ENCODE assay signal across 10 cellular contexts in the genomic region with DNA sequence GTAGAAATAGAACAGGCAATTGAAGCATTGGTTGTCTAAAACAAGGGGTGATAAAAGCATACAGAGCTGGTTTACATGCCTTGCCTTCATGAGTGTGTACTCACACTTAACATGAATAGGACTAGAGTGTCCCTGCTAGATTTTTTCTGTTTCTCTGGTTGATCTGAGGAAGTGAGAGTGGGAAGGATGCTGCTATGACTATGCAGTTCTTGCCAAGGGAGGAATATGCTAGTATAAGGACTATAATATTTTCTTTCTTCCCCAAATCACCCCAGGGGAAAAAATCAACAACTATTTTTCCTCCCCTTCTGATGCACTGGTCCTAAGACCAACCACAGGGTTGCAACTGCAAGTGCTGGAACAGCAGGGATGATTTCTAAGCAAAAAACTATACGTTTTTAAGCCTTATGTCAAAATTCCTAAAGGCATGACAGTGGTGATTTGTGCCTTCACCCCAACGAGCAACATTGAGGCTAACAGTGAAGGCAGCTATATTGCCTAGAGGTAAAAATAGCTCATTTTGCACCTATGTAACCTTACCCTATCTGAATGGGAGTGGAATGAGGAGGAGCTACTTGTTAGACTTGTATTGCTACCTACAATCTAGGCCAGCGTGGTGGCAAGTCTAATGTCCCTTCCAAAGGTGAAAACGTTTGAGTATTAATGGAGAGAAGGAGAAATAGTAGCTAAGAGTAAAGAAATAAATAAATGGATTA. TPM values are rescaled to one million over a fixed set of nuclear protein-coding genes. Genes with fewer than 3 reads are reported as not detected.
DNase-seq lines count a peak whose midpoint lies in the region; ATAC-seq and TF ChIP-seq lines count a peak whose summit lies in the region.
"Had no signal": no experiment of that assay in that cellular context is flagged by ENCODE, and none has a peak within 500 bp of the region (broad histone marks: within the 10 kb centered on the region; RNA-seq: fewer than 3 reads in every experiment).

No MANE protein-coding gene starts in this region.

- peaks cover 0 to 1% (median 0%) of the 10 kb centered on the region in 7 donors for H3K9me3 Mint-ChIP-seq in CD14-positive monocyte
- H3K9me3 Mint-ChIP-seq in activated B cell treated with CpG ODN at 0.5 μM for 24 hours = no peaks in the 10 kb centered on the region
- no peaks in the 10 kb centered on the region for H3K9me3 Mint-ChIP-seq in effector memory CD8-positive, alpha-beta T cell
- H3K9me3 Mint-ChIP-seq: stimulated activated effector memory CD8-positive, alpha-beta T cell treated with anti-CD3 and anti-CD28 coated beads, Interleukin-12 subunit alpha, Interleukin-12 subunit beta, amount 100 ng/mL, for 72 hours had no signal

- peaks cover 23% of the 10 kb centered on the region for H3K4me1 Mint-ChIP-seq in CD14-positive monocyte
- peaks cover 8% of the 10 kb centered on the region for H3K4me1 Mint-ChIP-seq in activated B cell treated with CpG ODN at 0.5 μM for 24 hours
- H3K4me1 Mint-ChIP-seq in effector memory CD8-positive, alpha-beta T cell (ENCODE audit: low read depth in 2 of 2) = no peaks in the 10 kb centered on the region

- H3K36me3 Mint-ChIP-seq in CD14-positive monocyte (no peaks in the 10 kb centered on the region), activated B cell treated with CpG ODN at 0.5 μM for 24 hours (ENCODE audit: low read depth) (no peaks in the 10 kb centered on the region)
- no peaks in the 10 kb centered on the region for H3K36me3 Mint-ChIP-seq in effector memory CD8-positive, alpha-beta T cell (ENCODE audit: insufficient read depth)
- H3K36me3 Mint-ChIP-seq: stimulated activated effector memory CD8-positive, alpha-beta T cell treated with anti-CD3 and anti-CD28 coated beads, Interleukin-12 subunit alpha, Interleukin-12 subunit beta, amount 100 ng/mL, for 72 hours had no signal

- CTCF ChIA-PET in activated B cell treated with CpG ODN at 0.5 μM for 24 hours (lab: Charles Lee) = no interaction called here

- POLR2A ChIA-PET in activated B cell treated with CpG ODN at 0.5 μM for 24 hours (lab: Charles Lee) = interaction anchor here (0.6 to 2.2 kb wide), 3 partner anchors 12 to 36 kb away, joined by 3 to 11 read pairs (median 7); partner anchors contain the start of genes GABPB1 and USP8

- intact Hi-C loops in CD14-positive monocyte (cut with micrococcal nuclease) = no loop called here
- intact Hi-C loops in activated B cell treated with CpG ODN at 0.5 μM for 24 hours (cut with micrococcal nuclease) = loop anchor here (1.0 to 5.0 kb wide), 2 partner anchors 12 to 33 kb away; partner anchors contain the start of gene GABPB1
- intact Hi-C loops in left ventricle myocardium superior (cut with micrococcal nuclease) = no loop called here

- H3K4me3 Mint-ChIP-seq in CD14-positive monocyte (peak overlapping the region in 1 of 2 donors; percentile 39), activated B cell treated with CpG ODN at 0.5 μM for 24 hours (no peak overlapping the region)
- H3K4me3 Mint-ChIP-seq in effector memory CD8-positive, alpha-beta T cell = no peak overlapping the region
- H3K4me3 Mint-ChIP-seq: stimulated activated effector memory CD8-positive, alpha-beta T cell treated with anti-CD3 and anti-CD28 coated beads, Interleukin-12 subunit alpha, Interleukin-12 subunit beta, amount 100 ng/mL, for 72 hours had no signal

- H3K27me3 Mint-ChIP-seq in CD14-positive monocyte (ENCODE audit: low read depth in 3 of 3) = peaks cover 0 to 2% (median 0%) of the 10 kb centered on the region in 3 donors
- no peaks in the 10 kb centered on the region for H3K27me3 Mint-ChIP-seq in activated B cell treated with CpG ODN at 0.5 μM for 24 hours
- H3K27me3 Mint-ChIP-seq in effector memory CD8-positive, alpha-beta T cell = no peaks in the 10 kb centered on the region

- TF ChIP-seq CTCF in CD14-positive monocyte (IDR thresholded peaks at IDR 0.05) = no peak
- TF ChIP-seq CTCF in activated B cell treated with CpG ODN at 0.5 μM for 24 hours (IDR thresholded peaks at IDR 0.05) = no peak

- DNase-seq in CD14-positive monocyte (ENCODE audit: low spot score) (no peak), activated B cell treated with CpG ODN at 0.5 μM for 24 hours (no peak), left ventricle myocardium superior (no peak), ACHN (no peak)
- DNase-seq in stimulated activated CD4-positive, alpha-beta T cell treated with anti-CD3 and anti-CD28 coated beads, Interleukin-12 subunit alpha, Interleukin-12 subunit beta, amount 100 ng/mL, for 4 hours = no peak
- no peak for DNase-seq in effector memory CD8-positive, alpha-beta T cell
- DNase-seq: NCI-H1092 treated with DMSO at 0.1 percent for 48 hours had no signal

- peak overlapping the region in 6 of 7 donors; percentile 41 to 79 (median 66) for H3K27ac Mint-ChIP-seq in CD14-positive monocyte
- peak overlapping the region; percentile 8 for H3K27ac Mint-ChIP-seq in activated B cell treated with CpG ODN at 0.5 μM for 24 hours
- H3K27ac Mint-ChIP-seq in effector memory CD8-positive, alpha-beta T cell = no peak overlapping the region
- H3K27ac Mint-ChIP-seq: stimulated activated effector memory CD8-positive, alpha-beta T cell treated with anti-CD3 and anti-CD28 coated beads, Interleukin-12 subunit alpha, Interleukin-12 subunit beta, amount 100 ng/mL, for 72 hours had no signal

- in situ Hi-C loops in ACHN (cut with HindIII; ENCODE audit: low pct_ligation_motif_present, low pct_unique_long_range_greater_than_20kb, low sequenced_read_pairs) = no loop called here

- ATAC-seq in GM21381 (IDR thresholded peaks at IDR 0.05; ENCODE audit: unreplicated experiment) (peak; percentile 75), HG03442 (IDR thresholded peaks at IDR 0.05; ENCODE audit: unreplicated experiment) (peak; percentile 72), activated B cell treated with CpG ODN at 0.5 μM for 24 hours (ENCODE audit: low read depth) (peak; percentile 65), left ventricle myocardium superior (no peak)
- ATAC-seq in effector memory CD8-positive, alpha-beta T cell (replicated peaks) = no peak
- ATAC-seq: stimulated activated effector memory CD8-positive, alpha-beta T cell treated with anti-CD3 and anti-CD28 coated beads, Interleukin-12 subunit alpha, Interleukin-12 subunit beta, amount 100 ng/mL, for 72 hours had no signal

RNA-seq across cellular contexts. Expression of gene USP8, which starts 33.5 kb away (rescaled TPM):
- 10 to 100 TPM; 32.1 to 62.4 TPM for polyA plus RNA-seq in CD14-positive monocyte
- total RNA-seq in activated B cell treated with CpG ODN at 0.5 μM for 24 hours = 71.3 and 78.3 TPM in 2 replicates
- 43.3 TPM for total RNA-seq in left ventricle myocardium superior

RNA-seq across cellular contexts. Expression of gene GABPB1, which starts 35.7 kb away (rescaled TPM):
- 10 to 100 TPM; 14.9 to 15.1 TPM for polyA plus RNA-seq in CD14-positive monocyte
- 32.5 and 32.7 TPM in 2 replicates for total RNA-seq in activated B cell treated with CpG ODN at 0.5 μM for 24 hours
- 10.8 TPM for total RNA-seq in left ventricle myocardium superior

Comparison
In these comparisons a context has a peak if more than half of its experiments do, and no peak if none do; other contexts are left out.
1. H3K27ac Mint-ChIP-seq: peak in CD14-positive monocyte (6 of 7) and activated B cell treated with CpG ODN at 0.5 μM for 24 hours (single experiment); none in effector memory CD8-positive, alpha-beta T cell (0 of 2).
2. ATAC-seq: peak in GM21381 (single experiment), HG03442 (single experiment) and activated B cell treated with CpG ODN at 0.5 μM for 24 hours (single experiment); none in left ventricle myocardium superior (single experiment) and effector memory CD8-positive, alpha-beta T cell (single experiment).